Comparison of ENCODE assay signal across 10 cellular contexts in the genomic region with DNA sequence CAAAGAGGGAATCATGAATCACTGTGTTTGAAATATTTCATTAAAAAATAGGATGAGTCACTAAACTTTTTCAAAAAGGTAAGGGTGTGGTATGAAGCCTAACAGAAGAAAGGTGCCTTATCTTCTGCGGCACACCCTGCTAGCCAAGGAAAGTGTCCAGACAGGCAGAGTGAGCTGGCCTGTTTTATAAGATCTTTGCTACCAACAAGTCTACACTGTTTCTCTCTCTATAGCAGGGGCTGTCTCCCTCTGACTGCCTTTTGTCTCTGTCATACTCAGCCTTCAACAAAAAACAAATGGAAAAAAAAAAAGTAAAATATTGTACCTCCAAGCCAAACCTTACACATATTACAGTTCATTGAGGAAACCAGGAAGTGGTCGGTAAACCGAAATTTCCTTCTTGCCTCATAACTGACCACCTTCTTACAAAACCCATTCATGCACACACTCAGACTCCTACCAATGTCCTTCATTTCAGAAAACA. TPM values are rescaled to one million over a fixed set of nuclear protein-coding genes. Genes with fewer than 3 reads are reported as not detected.
DNase-seq lines count a peak whose midpoint lies in the region; ATAC-seq and TF ChIP-seq lines count a peak whose summit lies in the region.
"Had no signal": no experiment of that assay in that cellular context is flagged by ENCODE, and none has a peak within 500 bp of the region (broad histone marks: within the 10 kb centered on the region; RNA-seq: fewer than 3 reads in every experiment).

No MANE protein-coding gene starts in this region.

- CTCF ChIA-PET in activated CD8-positive, alpha-beta memory T cell treated with anti-CD3 and anti-CD28 coated beads, Interleukin-2, amount 10 ng/mL, durations not matched to agents 7 days and 5 days (lab: Charles Lee), result interaction anchor here (1.1 to 1.2 kb wide), 2 partner anchors 11 to 22 kb away, joined by 3 read pairs; no protein-coding TSS in a partner anchor

- no peaks in the 10 kb centered on the region for H3K9me3 Mint-ChIP-seq in activated CD8-positive, alpha-beta memory T cell treated with anti-CD3 and anti-CD28 coated beads, Interleukin-2, amount 10 ng/mL, durations not matched to agents 7 days and 5 days (ENCODE audit: low read depth)
- no peaks in the 10 kb centered on the region for H3K9me3 Mint-ChIP-seq in type B pancreatic cell

- 0 out of 2 replicates have a peak, but pooled peaks cover 5% of the 10 kb centered on the region for H3K36me3 ChIP-seq in RWPE2 (ENCODE audit: low read depth)
- H3K36me3 ChIP-seq in esophagus squamous epithelium, result no peaks in the 10 kb centered on the region
- no peaks in the 10 kb centered on the region for H3K36me3 ChIP-seq in gastrocnemius medialis

- no peak for TF ChIP-seq POLR2A in esophagus squamous epithelium (IDR thresholded peaks at IDR 0.05)
- TF ChIP-seq POLR2A in gastrocnemius medialis (IDR thresholded peaks at IDR 0.05), result no peak

- H3K27me3 ChIP-seq in RWPE2 (ENCODE audit: insufficient read depth, poor library complexity, severe bottlenecking), result no peaks in the 10 kb centered on the region
- H3K27me3 ChIP-seq in esophagus squamous epithelium, result no peaks in the 10 kb centered on the region
- no peaks in the 10 kb centered on the region for H3K27me3 ChIP-seq in gastrocnemius medialis

- H3K27me3 Mint-ChIP-seq in activated CD8-positive, alpha-beta memory T cell treated with anti-CD3 and anti-CD28 coated beads, Interleukin-2, amount 10 ng/mL, durations not matched to agents 7 days and 5 days, result no peaks in the 10 kb centered on the region
- no peaks in the 10 kb centered on the region for H3K27me3 Mint-ChIP-seq in type B pancreatic cell

- in situ Hi-C loops in gastrocnemius medialis (cut with MboI; ENCODE audit: low sequenced_read_pairs in 4 of 4), result no loop called here

- intact Hi-C loops in esophagus squamous epithelium (cut with DNase I) (no loop called here), gastrocnemius medialis (cut with DNase I; ENCODE audit: low total_unique reads) (no loop called here)

- peaks cover 7% of the 10 kb centered on the region for H3K36me3 Mint-ChIP-seq in activated CD8-positive, alpha-beta memory T cell treated with anti-CD3 and anti-CD28 coated beads, Interleukin-2, amount 10 ng/mL, durations not matched to agents 7 days and 5 days
- peaks cover 5% of the 10 kb centered on the region for H3K36me3 Mint-ChIP-seq in type B pancreatic cell

- H3K4me3 ChIP-seq in RWPE2 (ENCODE audit: severe bottlenecking) (no peak overlapping the region), esophagus squamous epithelium (no peak overlapping the region), gastrocnemius medialis (no peak overlapping the region)

- TF ChIP-seq CTCF in RWPE2 (IDR thresholded peaks at IDR 0.05; ENCODE audit: poor library complexity, severe bottlenecking) (no peak), esophagus squamous epithelium (IDR thresholded peaks at IDR 0.05) (no peak), type B pancreatic cell (conservative IDR thresholded peaks at IDR 0.05) (no peak), gastrocnemius medialis (IDR thresholded peaks at IDR 0.05 in 4 of 5, conservative IDR thresholded peaks at IDR 0.05 in 1 of 5) (no peak)

- H3K27ac ChIP-seq in RWPE2 (ENCODE audit: poor library complexity, severe bottlenecking) (peak overlapping the region; percentile 100), esophagus squamous epithelium (peak overlapping the region; percentile 57 to 83 (median 73)), gastrocnemius medialis (no peak overlapping the region)

- H3K4me3 Mint-ChIP-seq in activated CD8-positive, alpha-beta memory T cell treated with anti-CD3 and anti-CD28 coated beads, Interleukin-2, amount 10 ng/mL, durations not matched to agents 7 days and 5 days, result no peak overlapping the region
- H3K4me3 Mint-ChIP-seq in type B pancreatic cell, result peak overlapping the region; percentile 35

- H3K4me1 Mint-ChIP-seq in activated CD8-positive, alpha-beta memory T cell treated with anti-CD3 and anti-CD28 coated beads, Interleukin-2, amount 10 ng/mL, durations not matched to agents 7 days and 5 days, result peaks cover 64% of the 10 kb centered on the region
- peaks cover 39% of the 10 kb centered on the region for H3K4me1 Mint-ChIP-seq in type B pancreatic cell (ENCODE audit: unreplicated experiment)

- H3K9me3 ChIP-seq in RWPE2 (ENCODE audit: severe bottlenecking) (no peaks in the 10 kb centered on the region), esophagus squamous epithelium (no peaks in the 10 kb centered on the region), gastrocnemius medialis (no peaks in the 10 kb centered on the region)

- 20 to 37% methylated on average over 3 of the region's 3 CpGs for WGBS in esophagus squamous epithelium, 2 donors

- peak overlapping the region; percentile 58 for H3K27ac Mint-ChIP-seq in activated CD8-positive, alpha-beta memory T cell treated with anti-CD3 and anti-CD28 coated beads, Interleukin-2, amount 10 ng/mL, durations not matched to agents 7 days and 5 days
- peak overlapping the region; percentile 93 for H3K27ac Mint-ChIP-seq in type B pancreatic cell

- no peak for DNase-seq in activated CD8-positive, alpha-beta memory T cell treated with anti-CD3 and anti-CD28 coated beads, Interleukin-2, amount 10 ng/mL, durations not matched to agents 7 days and 5 days
- DNase-seq in activated CD8-positive, alpha-beta memory T cell treated with anti-CD3 and anti-CD28 coated beads, Interleukin-2, amount 50 U/mL, for 48 hours, result no peak
- DNase-seq in RWPE2 (ENCODE audit: low spot score), result peak; percentile 82
- DNase-seq in esophagus squamous epithelium (lab: John Stamatoyannopoulos, UW), result no peak
- DNase-seq in type B pancreatic cell (ENCODE audit: extremely low spot score, unreplicated experiment), result no peak
- no peak for DNase-seq in DMS79 treated with DMSO at 0.1 percent for 48 hours (lab: John Stamatoyannopoulos, UW)
- no peak for DNase-seq in gastrocnemius medialis
- DNase-seq: activated CD4-positive, alpha-beta T cell treated with anti-CD3 and anti-CD28 coated beads for 48 hours; RPMI8226 had no signal

- H3K4me1 ChIP-seq in RWPE2 (ENCODE audit: insufficient read depth, poor library complexity, severe bottlenecking) (peaks cover 91% of the 10 kb centered on the region), esophagus squamous epithelium (peaks cover 50 to 97% (median 59%) of the 10 kb centered on the region in 3 donors), gastrocnemius medialis (peaks cover 5 to 14% of the 10 kb centered on the region in 2 donors)

- peak; percentile 63 for ATAC-seq in activated CD8-positive, alpha-beta memory T cell treated with anti-CD3 and anti-CD28 coated beads, Interleukin-2, amount 10 ng/mL, durations not matched to agents 7 days and 5 days
- ATAC-seq in RWPE2 (ENCODE audit: low read depth) (peak; percentile 96), GM18870 (IDR thresholded peaks at IDR 0.05; ENCODE audit: unreplicated experiment) (no peak), gastrocnemius medialis (no peak)

RNA-seq across cellular contexts. Expression of a gene that starts 9.1 kb away (rescaled TPM):
- total RNA-seq in activated CD8-positive, alpha-beta memory T cell treated with anti-CD3 and anti-CD28 coated beads, Interleukin-2, amount 10 ng/mL, durations not matched to agents 7 days and 5 days, result 10 to 100 TPM; 54.0 to 54.9 TPM
- total RNA-seq in esophagus squamous epithelium (10 to 100 TPM; 64.6 to 93.8 (median 73.0) TPM), type B pancreatic cell (ENCODE audit: low replicate concordance) (83.6 and 112 TPM in 2 replicates), gastrocnemius medialis (10 to 100 TPM; 66.2 to 90.5 (median 74.5) TPM)

RNA-seq across cellular contexts. Expression of a gene that starts 9.2 kb away (rescaled TPM):
- 10 to 100 TPM; 51.3 to 66.1 TPM for total RNA-seq in activated CD8-positive, alpha-beta memory T cell treated with anti-CD3 and anti-CD28 coated beads, Interleukin-2, amount 10 ng/mL, durations not matched to agents 7 days and 5 days
- total RNA-seq in esophagus squamous epithelium (10 to 100 TPM; 28.8 to 59.9 (median 47.6) TPM), type B pancreatic cell (ENCODE audit: low replicate concordance) (45.5 and 49.7 TPM in 2 replicates), gastrocnemius medialis (10 to 100 TPM; 57.4 to 80.3 (median 60.9) TPM)

RNA-seq across cellular contexts. Expression of a gene that starts 59.3 kb away (rescaled TPM):
- total RNA-seq in activated CD8-positive, alpha-beta memory T cell treated with anti-CD3 and anti-CD28 coated beads, Interleukin-2, amount 10 ng/mL, durations not matched to agents 7 days and 5 days, result not detected
- total RNA-seq in esophagus squamous epithelium (10 to 100 TPM in 1 of 4 donors, 1 to 10 TPM in 3; 4.3 to 28.8 (median 6.9) TPM), type B pancreatic cell (ENCODE audit: low replicate concordance) (0.43 and 1.2 TPM in 2 replicates), gastrocnemius medialis (10 to 100 TPM; 14.5 to 23.4 (median 20.7) TPM)

Comparison
In these comparisons a context has a peak if more than half of its experiments do, and no peak if none do; other contexts are left out.
1. ATAC-seq: peak in activated CD8-positive, alpha-beta memory T cell treated with anti-CD3 and anti-CD28 coated beads, Interleukin-2, amount 10 ng/mL, durations not matched to agents 7 days and 5 days (single experiment) and RWPE2 (single experiment); none in GM18870 (single experiment) and gastrocnemius medialis (0 of 2).
2. H3K27ac ChIP-seq: peak in RWPE2 (single experiment) and esophagus squamous epithelium (4 of 4); none in gastrocnemius medialis (0 of 4).